ENCODE assay signal across 25 cellular contexts in genomic region chr6:52861151-52861550, GRCh38. TPM values are rescaled to one million over a fixed set of nuclear protein-coding genes. Genes with fewer than 3 reads are reported as not detected.
"Had no signal": no experiment of that assay in that cellular context is flagged by ENCODE, and none has a peak within 500 bp of the region (broad histone marks: within the 10 kb centered on the region; RNA-seq: fewer than 3 reads in every experiment).

No MANE protein-coding gene starts in this region.

RNA-seq across cellular contexts. Expression of gene GSTA5, which starts 20.5 kb away (rescaled TPM):
- total RNA-seq: chondrocyte; colonic mucosa; endothelial cell of umbilical vein; epithelial cell of proximal tubule; esophagus muscularis mucosa; fibroblast of lung; foreskin keratinocyte; gastroesophageal sphincter; heart left ventricle; left ventricle myocardium superior; lung; mesothelial cell of epicardium; mucosa of descending colon; natural killer cell treated with Interleukin-12 subunit alpha and Interleukin-12 subunit beta and Interleukin-15 and Interleukin-18, amount 100 ng/mL, for 72 hours; neural crest cell; osteoblast; prostate gland; right atrium auricular region; sciatic nerve; smooth muscle cell; subcutaneous adipose tissue; temporal lobe; thyroid gland had no signal
- polyA plus RNA-seq: endothelial cell of umbilical vein, fibroblast of lung, foreskin keratinocyte, heart left ventricle, immature natural killer cell, keratinocyte, smooth muscle cell had no signal

RNA-seq across cellular contexts. Expression of gene GSTA3, which starts 48.3 kb away (rescaled TPM):
- total RNA-seq: chondrocyte; colonic mucosa; endothelial cell of umbilical vein; epithelial cell of proximal tubule; esophagus muscularis mucosa; fibroblast of lung; foreskin keratinocyte; gastroesophageal sphincter; heart left ventricle; left ventricle myocardium superior; mesothelial cell of epicardium; mucosa of descending colon; natural killer cell treated with Interleukin-12 subunit alpha and Interleukin-12 subunit beta and Interleukin-15 and Interleukin-18, amount 100 ng/mL, for 72 hours; neural crest cell; osteoblast; right atrium auricular region; sciatic nerve; smooth muscle cell; subcutaneous adipose tissue; temporal lobe; thyroid gland had no signal
- polyA plus RNA-seq: endothelial cell of umbilical vein, fibroblast of lung, foreskin keratinocyte, heart left ventricle, immature natural killer cell, keratinocyte, smooth muscle cell had no signal

RNA-seq across cellular contexts. Expression of gene GSTA1, which starts 57.5 kb away (rescaled TPM):
- total RNA-seq: chondrocyte; endothelial cell of umbilical vein; epithelial cell of proximal tubule; esophagus muscularis mucosa; fibroblast of lung; foreskin keratinocyte; gastroesophageal sphincter; heart left ventricle; left ventricle myocardium superior; mesothelial cell of epicardium; natural killer cell treated with Interleukin-12 subunit alpha and Interleukin-12 subunit beta and Interleukin-15 and Interleukin-18, amount 100 ng/mL, for 72 hours; neural crest cell; osteoblast; right atrium auricular region; subcutaneous adipose tissue; temporal lobe had no signal
- polyA plus RNA-seq: endothelial cell of umbilical vein, fibroblast of lung, foreskin keratinocyte, heart left ventricle, immature natural killer cell, keratinocyte had no signal
